ENCODE assay signal across 8 cellular contexts in genomic region chr12:59164991-59165718, GRCh38.
DNase-seq lines count a peak whose midpoint lies in the region; ATAC-seq and TF ChIP-seq lines count a peak whose summit lies in the region.

No MANE protein-coding gene starts in this region.

- TF ChIP-seq CTCF in C4-2B (conservative IDR thresholded peaks at IDR 0.05) (peak; percentile 81), KMS-11 (conservative IDR thresholded peaks at IDR 0.05; ENCODE audit: low read depth, low read length) (peak; percentile 85), SK-N-SH (IDR thresholded peaks at IDR 0.05) (peak; percentile 75)

- no peaks in the 10 kb centered on the region for H3K9me2 ChIP-seq in SK-N-SH

- TF ChIP-seq RAD21 in SK-N-SH (IDR thresholded peaks at IDR 0.05; ENCODE audit: low read length), result peak; percentile 46

- H4K20me1 ChIP-seq in KMS-11 (ENCODE audit: insufficient read depth) (no peaks in the 10 kb centered on the region), SK-N-SH (ENCODE audit: insufficient read depth) (no peaks in the 10 kb centered on the region)

- H3K27me3 Mint-ChIP-seq in immature natural killer cell (ENCODE audit: low read depth in 3 of 3), result no peaks in the 10 kb centered on the region

- H2AFZ ChIP-seq in KMS-11 (ENCODE audit: low read depth) (no peak overlapping the region), SK-N-SH (ENCODE audit: low read depth) (no peak overlapping the region)

- no peaks in the 10 kb centered on the region for H3K36me3 Mint-ChIP-seq in immature natural killer cell

- H3K4me1 ChIP-seq in KMS-11 (ENCODE audit: low read depth, poor library complexity, severe bottlenecking) (no peaks in the 10 kb centered on the region), SK-N-SH (ENCODE audit: control insufficient read depth in 1 of 2, insufficient read depth in 2 of 2, low read depth in 1 of 2, low read length in 1 of 2) (no peaks in the 10 kb centered on the region)

- H3K9me3 Mint-ChIP-seq in immature natural killer cell, result peaks cover 0 to 10% (median 2%) of the 10 kb centered on the region in 6 donors

- POLR2A ChIA-PET in SK-N-SH (lab: Yijun Ruan, JAX), result no interaction called here

- 1% methylated on average over 4 of the region's 4 CpGs for WGBS in SK-N-SH (ENCODE audit: low lambda C conversion rate)

- peak; percentile 4 for DNase-seq in SK-N-SH
- DNase-seq in globus pallidus (ENCODE audit: low spot score), result peak; percentile 32
- no peak for DNase-seq in immature natural killer cell

- ATAC-seq in HG02610 (IDR thresholded peaks at IDR 0.05; ENCODE audit: unreplicated experiment) (no peak), GM19452 (IDR thresholded peaks at IDR 0.05; ENCODE audit: unreplicated experiment) (no peak), GM21515 (IDR thresholded peaks at IDR 0.05; ENCODE audit: unreplicated experiment) (no peak)

- no peaks in the 10 kb centered on the region for H3K4me1 Mint-ChIP-seq in immature natural killer cell

- CTCF ChIA-PET in SK-N-SH (lab: Yijun Ruan, JAX), result interaction anchor here (0.6 to 2.6 kb wide), 16 partner anchors 13 to 824 kb away, joined by 3 to 24 read pairs (median 3); no protein-coding TSS in a partner anchor

- H3K4me3 Mint-ChIP-seq in immature natural killer cell, result no peak overlapping the region

- no peaks in the 10 kb centered on the region for H3K9me3 ChIP-seq in SK-N-SH

- H3K27ac ChIP-seq in C4-2B (no peak overlapping the region), KMS-11 (no peak overlapping the region), SK-N-SH (ENCODE audit: low read depth in 2 of 2, low read length in 1 of 2) (no peak overlapping the region)

- H3K4me3 ChIP-seq in KMS-11 (IDR thresholded peaks at IDR 0.05; ENCODE audit: insufficient read depth, low read depth, low read length), result no peak overlapping the region
- H3K4me3 ChIP-seq in SK-N-SH (ENCODE audit: low read depth in 2 of 2, low read length in 1 of 2), result no peak overlapping the region; a peak in 1 of 4 replicates

- H3K4me2 ChIP-seq in KMS-11 (no peak overlapping the region), SK-N-SH (no peak overlapping the region)

- no peak for TF ChIP-seq EP300 in SK-N-SH (IDR thresholded peaks at IDR 0.05; ENCODE audit: borderline replicate concordance in 1 of 2, low read depth in 1 of 2, low read length in 1 of 2)

- no peak overlapping the region for H3K27ac Mint-ChIP-seq in immature natural killer cell

- no peaks in the 10 kb centered on the region for H3K36me3 ChIP-seq in KMS-11 (ENCODE audit: insufficient read depth)
- H3K36me3 ChIP-seq in SK-N-SH (replicated peaks in 1 of 2; ENCODE audit: control insufficient read depth in 1 of 2, insufficient read depth in 2 of 2, low read length in 1 of 2), result no peaks in the 10 kb centered on the region

- H3K9ac ChIP-seq in KMS-11, result no peak overlapping the region
- H3K9ac ChIP-seq in SK-N-SH, result no peak overlapping the region

- H3K27me3 ChIP-seq in KMS-11 (ENCODE audit: insufficient read depth, low read depth) (no peaks in the 10 kb centered on the region), SK-N-SH (ENCODE audit: insufficient read depth) (no peaks in the 10 kb centered on the region)

- no peaks in the 10 kb centered on the region for H3F3A ChIP-seq in SK-N-SH (replicated peaks; ENCODE audit: insufficient read depth)

- H3K79me2 ChIP-seq in KMS-11 (ENCODE audit: insufficient read depth, low read depth), result no peaks in the 10 kb centered on the region
- H3K79me2 ChIP-seq in SK-N-SH (ENCODE audit: insufficient read depth), result no peaks in the 10 kb centered on the region

TF ChIP-seq in SK-N-SH, 30 proteins besides CTCF, POLR2A, EP300 and RAD21:
- TF ChIP-seq GATA2 (CRISPR knock-in tag; IDR thresholded peaks at IDR 0.05) (no peak), SMC3 (IDR thresholded peaks at IDR 0.05; ENCODE audit: low read depth, low read length) (peak; percentile 31)

Comparison
In these comparisons a context has a peak if more than half of its experiments do, and no peak if none do; other contexts are left out.
1. DNase-seq: peak in SK-N-SH (single experiment) and globus pallidus (single experiment); none in immature natural killer cell (0 of 3).
2. Peak in every context shown above with its lines, with median percentiles within 50 percentile points of each other: CTCF ChIP-seq.